Comparison of ENCODE assay signal across 9 cellular contexts in the genomic region with DNA sequence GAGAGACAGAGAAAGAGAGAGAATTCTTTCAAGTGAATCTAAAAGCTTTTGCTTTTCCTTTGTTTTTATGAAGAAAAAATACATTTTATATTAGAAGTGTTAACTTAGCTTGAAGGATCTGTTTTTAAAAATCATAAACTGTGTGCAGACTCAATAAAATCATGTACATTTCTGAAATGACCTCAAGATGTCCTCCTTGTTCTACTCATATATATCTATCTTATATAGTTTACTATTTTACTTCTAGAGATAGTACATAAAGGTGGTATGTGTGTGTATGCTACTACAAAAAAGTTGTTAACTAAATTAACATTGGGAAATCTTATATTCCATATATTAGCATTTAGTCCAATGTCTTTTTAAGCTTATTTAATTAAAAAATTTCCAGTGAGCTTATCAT.
DNase-seq lines count a peak whose midpoint lies in the region; ATAC-seq and TF ChIP-seq lines count a peak whose summit lies in the region.
"Had no signal": no experiment of that assay in that cellular context is flagged by ENCODE, and none has a peak within 500 bp of the region (broad histone marks: within the 10 kb centered on the region; RNA-seq: fewer than 3 reads in every experiment).

No MANE protein-coding gene starts in this region.

- no peaks in the 10 kb centered on the region for H3K27me3 Mint-ChIP-seq in Calu3 (ENCODE audit: unreplicated experiment)

- H3K27ac Mint-ChIP-seq in Calu3 (ENCODE audit: unreplicated experiment), result no peak overlapping the region
- H3K27ac Mint-ChIP-seq: T-helper 1 cell treated with Interleukin-12 subunit alpha and Interleukin-12 subunit beta and Interleukin-4 antibody, amounts not matched to agents 30 μg/mL and 1 μg/mL, for 36 hours had no signal

- no peaks in the 10 kb centered on the region for H3K36me3 Mint-ChIP-seq in Calu3 (ENCODE audit: insufficient read depth, unreplicated experiment)

- TF ChIP-seq POLR2A in adrenal gland (IDR thresholded peaks at IDR 0.05), result no peak

- intact Hi-C loops in adrenal gland (cut with DNase I) (loop anchor here in 1 of 2 donors (10.0 kb wide), 1 partner anchor 798 kb away; no protein-coding TSS in a partner anchor), Calu3 (cut with micrococcal nuclease; ENCODE audit: unreplicated experiment) (loop anchor here (1.0 to 5.0 kb wide), 3 partner anchors 356 to 796 kb away; no protein-coding TSS in a partner anchor)

- H3K4me3 ChIP-seq in adrenal gland (no peak overlapping the region), brain microvascular endothelial cell (ENCODE audit: low read depth, low read length) (no peak overlapping the region)

- ATAC-seq in GM18861 (IDR thresholded peaks at IDR 0.05; ENCODE audit: unreplicated experiment) (no peak), GM18519 (IDR thresholded peaks at IDR 0.05; ENCODE audit: low FRiP score, unreplicated experiment) (no peak)

- DNase-seq in DMS114 treated with DMSO at 0.1 percent for 48 hours (lab: John Stamatoyannopoulos, UW; ENCODE audit: unreplicated experiment) (peak; percentile 38), Kasumi-1 (lab: John Stamatoyannopoulos, UW) (peak; percentile 37 to 49), adrenal gland (no peak), medulla oblongata (ENCODE audit: extremely low spot score) (peak; percentile 20), Calu3 (no peak), brain microvascular endothelial cell (no peak)

- no TSS peak for BruUV-seq in Calu3 (replicated peaks; lab: Mats Ljungman, UMichigan)

- H3K27ac ChIP-seq in adrenal gland (no peak overlapping the region), brain microvascular endothelial cell (no peak overlapping the region)

- H3K9me3 Mint-ChIP-seq in Calu3 (ENCODE audit: low read depth, unreplicated experiment), result peaks cover 6% of the 10 kb centered on the region
- H3K9me3 Mint-ChIP-seq: T-helper 1 cell treated with Interleukin-12 subunit alpha and Interleukin-12 subunit beta and Interleukin-4 antibody, amounts not matched to agents 30 μg/mL and 1 μg/mL, for 36 hours had no signal

- TF ChIP-seq CTCF in adrenal gland (IDR thresholded peaks at IDR 0.05) (peak in 4 of 6 experiments; percentile 38 to 54 (median 48)), Calu3 (IDR thresholded peaks at IDR 0.05; ENCODE audit: unreplicated experiment) (no peak), brain microvascular endothelial cell (IDR thresholded peaks at IDR 0.05; ENCODE audit: low read depth, low read length, missing control alignments) (no peak)

- H3K36me3 ChIP-seq in adrenal gland (replicated peaks in 1 of 2) (no peaks in the 10 kb centered on the region), brain microvascular endothelial cell (replicated peaks) (no peaks in the 10 kb centered on the region)

- H3K27me3 ChIP-seq in adrenal gland, result no peaks in the 10 kb centered on the region
- H3K27me3 ChIP-seq in brain microvascular endothelial cell (replicated peaks), result no peaks in the 10 kb centered on the region

- no peaks in the 10 kb centered on the region for H3K9me3 ChIP-seq in adrenal gland (replicated peaks in 1 of 3)

- CTCF ChIA-PET in Calu3 (lab: Charles Lee), result interaction anchor here (1.5 kb wide), 1 partner anchor 707 kb away, joined by 8 read pairs; no protein-coding TSS in a partner anchor

- H3K4me1 Mint-ChIP-seq in Calu3 (ENCODE audit: low read depth, unreplicated experiment), result no peaks in the 10 kb centered on the region

- in situ Hi-C loops in brain microvascular endothelial cell (cut with HindIII; ENCODE audit: low pct_ligation_motif_present, low sequenced_read_pairs), result no loop called here

- no peak overlapping the region for H3K4me3 Mint-ChIP-seq in Calu3 (ENCODE audit: low read depth, unreplicated experiment)
- H3K4me3 Mint-ChIP-seq: T-helper 1 cell treated with Interleukin-12 subunit alpha and Interleukin-12 subunit beta and Interleukin-4 antibody, amounts not matched to agents 30 μg/mL and 1 μg/mL, for 36 hours had no signal

- no peaks in the 10 kb centered on the region for H3K4me1 ChIP-seq in adrenal gland (replicated peaks in 1 of 2)

Comparison
In these comparisons a context has a peak if more than half of its experiments do, and no peak if none do; other contexts are left out.
1. DNase-seq: peak in DMS114 treated with DMSO at 0.1 percent for 48 hours (single experiment), Kasumi-1 (2 of 2) and medulla oblongata (single experiment); none in adrenal gland (0 of 7), Calu3 (single experiment) and brain microvascular endothelial cell (single experiment).
2. CTCF ChIP-seq: peak in adrenal gland (4 of 6); none in Calu3 (single experiment) and brain microvascular endothelial cell (single experiment).